11 cellular contexts compared by ENCODE assay signal in genomic region chr6:115545410-115545986, GRCh38.
DNase-seq lines count a peak whose midpoint lies in the region; ATAC-seq and TF ChIP-seq lines count a peak whose summit lies in the region.
"Had no signal": no experiment of that assay in that cellular context is flagged by ENCODE, and none has a peak within 500 bp of the region (broad histone marks: within the 10 kb centered on the region; RNA-seq: fewer than 3 reads in every experiment).

No MANE protein-coding gene starts in this region.

- 79 to 96% (median 87%) methylated on average over 4 to 9 of the region's 9 CpGs for WGBS in adrenal gland, 4 donors

- H3K4me3 ChIP-seq in adrenal gland: no peak overlapping the region

- H3K27me3 ChIP-seq in adrenal gland: no peaks in the 10 kb centered on the region

- H3K9me3 ChIP-seq in adrenal gland (replicated peaks in 1 of 3): no peaks in the 10 kb centered on the region

- no peak for TF ChIP-seq POLR2A in adrenal gland (IDR thresholded peaks at IDR 0.05)

- H3K36me3 ChIP-seq in adrenal gland (replicated peaks in 1 of 2): no peaks in the 10 kb centered on the region

- H3K4me1 ChIP-seq in adrenal gland (replicated peaks in 1 of 2): no peaks in the 10 kb centered on the region

- H3K9me3 Mint-ChIP-seq in endothelial cell (ENCODE audit: unreplicated experiment) (no peaks in the 10 kb centered on the region), mesothelial cell of epicardium (peaks cover 7% of the 10 kb centered on the region)

- intact Hi-C loops in adrenal gland (cut with DNase I): no loop called here

- no peak overlapping the region for H3K27ac ChIP-seq in adrenal gland

- H3K4me1 Mint-ChIP-seq in endothelial cell (ENCODE audit: unreplicated experiment) (peaks cover 7% of the 10 kb centered on the region), mesothelial cell of epicardium (no peaks in the 10 kb centered on the region)
- H3K4me1 Mint-ChIP-seq: brain, CD14-positive monocyte had no signal

- H3K4me3 Mint-ChIP-seq in endothelial cell (ENCODE audit: unreplicated experiment): no peak overlapping the region
- H3K4me3 Mint-ChIP-seq in mesothelial cell of epicardium: no peak overlapping the region
- H3K4me3 Mint-ChIP-seq: brain, CD14-positive monocyte had no signal

- DNase-seq in D341Med (ENCODE audit: low spot score) (peak; percentile 68), endothelial cell (ENCODE audit: low spot score) (peak; percentile 65), mesothelial cell of epicardium (ENCODE audit: low spot score in 2 of 2, unreplicated experiment in 2 of 2) (peak; percentile 17 to 45), adrenal gland (no peak), middle frontal gyrus (ENCODE audit: extremely low spot score, low spot score) (no peak)
- no peak for DNase-seq in stimulated activated CD8-positive, alpha-beta memory T cell treated with anti-CD3 and anti-CD28 coated beads, Interleukin-4, amount 100 ng/mL, for 48 hours
- DNase-seq: NCI-H2107 had no signal

- H3K36me3 Mint-ChIP-seq in endothelial cell (ENCODE audit: low read depth, unreplicated experiment): no peaks in the 10 kb centered on the region
- H3K36me3 Mint-ChIP-seq in mesothelial cell of epicardium: no peaks in the 10 kb centered on the region
- H3K36me3 Mint-ChIP-seq: brain, CD14-positive monocyte had no signal

- H3K27ac Mint-ChIP-seq in endothelial cell (ENCODE audit: unreplicated experiment) (no peak overlapping the region), mesothelial cell of epicardium (no peak overlapping the region)
- H3K27ac Mint-ChIP-seq: brain had no signal

- ATAC-seq in GM19351 (IDR thresholded peaks at IDR 0.05; ENCODE audit: unreplicated experiment): no peak

- TF ChIP-seq CTCF in LNCAP (IDR thresholded peaks at IDR 0.05) (peak; percentile 67), endothelial cell (IDR thresholded peaks at IDR 0.05; ENCODE audit: unreplicated experiment) (peak; percentile 58), mesothelial cell of epicardium (IDR thresholded peaks at IDR 0.05; ENCODE audit: unreplicated experiment) (peak; percentile 40), adrenal gland (IDR thresholded peaks at IDR 0.05) (no peak)

- peaks cover 1% of the 10 kb centered on the region for H3K27me3 Mint-ChIP-seq in endothelial cell (ENCODE audit: unreplicated experiment)
- no peaks in the 10 kb centered on the region for H3K27me3 Mint-ChIP-seq in mesothelial cell of epicardium (ENCODE audit: low read depth)

Comparison
In these comparisons a context has a peak if more than half of its experiments do, and no peak if none do; other contexts are left out.
1. DNase-seq: peak in D341Med (single experiment), endothelial cell (single experiment) and mesothelial cell of epicardium (2 of 2); none in adrenal gland (0 of 7), middle frontal gyrus (single experiment) and stimulated activated CD8-positive, alpha-beta memory T cell treated with anti-CD3 and anti-CD28 coated beads, Interleukin-4, amount 100 ng/mL, for 48 hours (single experiment).
2. CTCF ChIP-seq: peak in LNCAP (single experiment), endothelial cell (single experiment) and mesothelial cell of epicardium (single experiment); none in adrenal gland (0 of 6).